33 cellular contexts compared by ENCODE assay signal in genomic region chr4:166279261-166279660, GRCh38.
"Had no signal": no experiment of that assay in that cellular context is flagged by ENCODE, and none has a peak within 500 bp of the region (broad histone marks: within the 10 kb centered on the region; RNA-seq: fewer than 3 reads in every experiment).

No MANE protein-coding gene starts in this region.

- H3K4me1 ChIP-seq: ascending aorta, gastrocnemius medialis, parathyroid adenoma, psoas muscle, sigmoid colon, uterus had no signal

- H3K9me3 ChIP-seq: ascending aorta, gastrocnemius medialis, psoas muscle, sigmoid colon, uterus had no signal

- H3K27ac Mint-ChIP-seq: activated CD4-positive, alpha-beta T cell treated with anti-CD3 and anti-CD28 coated beads for 36 hours; activated naive CD4-positive, alpha-beta T cell treated with anti-CD3 and anti-CD28 coated beads for 36 hours; activated naive CD8-positive, alpha-beta T cell treated with anti-CD3 and anti-CD28 coated beads for 36 hours; mesothelial cell of epicardium; naive B cell; nephron progenitor cell; stimulated activated memory B cell treated with anti-CD40 and anti-IgM and Interleukin-4, amounts not matched to agents 10 μg/mL and 1 μg/mL and 100 μg/mL, for 72 hours; stimulated activated naive CD8-positive, alpha-beta T cell treated with anti-CD3 and anti-CD28 coated beads, Interleukin-15, amount 100 ng/mL, for 72 hours; type B pancreatic cell had no signal

- H3K9ac ChIP-seq: parathyroid adenoma had no signal

- H3K36me3 ChIP-seq: ascending aorta, brain microvascular endothelial cell, gastrocnemius medialis, sigmoid colon, uterus had no signal

- H3K36me3 Mint-ChIP-seq: activated naive CD8-positive, alpha-beta T cell treated with anti-CD3 and anti-CD28 coated beads for 36 hours; mesothelial cell of epicardium; naive B cell; stimulated activated memory B cell treated with anti-CD40 and anti-IgM and Interleukin-4, amounts not matched to agents 10 μg/mL and 1 μg/mL and 100 μg/mL, for 72 hours; type B pancreatic cell had no signal

- H3K27ac ChIP-seq: ascending aorta, brain microvascular endothelial cell, coronary artery, dorsolateral prefrontal cortex, gastrocnemius medialis, hepatocyte, parathyroid adenoma, psoas muscle, sigmoid colon, uterus had no signal

- H3K9me3 Mint-ChIP-seq: activated naive CD8-positive, alpha-beta T cell treated with anti-CD3 and anti-CD28 coated beads for 36 hours; nephron progenitor cell; stimulated activated memory B cell treated with anti-CD40 and anti-IgM and Interleukin-4, amounts not matched to agents 10 μg/mL and 1 μg/mL and 100 μg/mL, for 72 hours; stimulated activated naive CD8-positive, alpha-beta T cell treated with anti-CD3 and anti-CD28 coated beads, Interleukin-15, amount 100 ng/mL, for 72 hours; type B pancreatic cell had no signal

- H3K79me2 ChIP-seq: hepatocyte, parathyroid adenoma had no signal

- H3K4me3 Mint-ChIP-seq: activated CD4-positive, alpha-beta T cell treated with anti-CD3 and anti-CD28 coated beads for 36 hours; activated naive CD4-positive, alpha-beta T cell treated with anti-CD3 and anti-CD28 coated beads for 36 hours; activated naive CD8-positive, alpha-beta T cell treated with anti-CD3 and anti-CD28 coated beads for 36 hours; mesothelial cell of epicardium; naive B cell; nephron progenitor cell; stimulated activated memory B cell treated with anti-CD40 and anti-IgM and Interleukin-4, amounts not matched to agents 10 μg/mL and 1 μg/mL and 100 μg/mL, for 72 hours; stimulated activated naive CD8-positive, alpha-beta T cell treated with anti-CD3 and anti-CD28 coated beads, Interleukin-15, amount 100 ng/mL, for 72 hours; type B pancreatic cell had no signal

- ATAC-seq: activated CD4-positive, alpha-beta T cell treated with anti-CD3 and anti-CD28 coated beads for 36 hours; gastrocnemius medialis; left cardiac atrium; left ventricle myocardium superior; psoas muscle; stimulated activated memory B cell treated with anti-CD40 and anti-IgM and Interleukin-4, amounts not matched to agents 10 μg/mL and 1 μg/mL and 100 μg/mL, for 72 hours; stimulated activated naive CD8-positive, alpha-beta T cell treated with anti-CD3 and anti-CD28 coated beads, Interleukin-15, amount 100 ng/mL, for 72 hours had no signal

- DNase-seq: activated CD4-positive, alpha-beta T cell treated with anti-CD3 and anti-CD28 coated beads for 36 hours; activated CD4-positive, alpha-beta T cell treated with anti-CD3 and anti-CD28 coated beads, Interleukin-2, amount 50 U/mL, for 4 hours; activated CD4-positive, CD25-positive, alpha-beta regulatory T cell; activated CD8-positive, alpha-beta memory T cell treated with anti-CD3 and anti-CD28 coated beads for 24 hours; activated effector memory CD4-positive, alpha-beta T cell treated with Interleukin-2 at 50 U/mL for 16 hours; activated naive CD4-positive, alpha-beta T cell treated with anti-CD3 and anti-CD28 coated beads for 36 hours; activated naive CD8-positive, alpha-beta T cell treated with anti-CD3 and anti-CD28 coated beads for 36 hours; brain microvascular endothelial cell; dorsolateral prefrontal cortex; effector memory CD4-positive, alpha-beta T cell; gastrocnemius medialis; islet precursor cell; left cardiac atrium; left ventricle myocardium superior; naive B cell; nephron progenitor cell; nucleus accumbens; psoas muscle; sigmoid colon; stimulated activated CD4-positive, alpha-beta T cell treated with anti-CD3 and anti-CD28 coated beads, Interleukin-1b, Interleukin-23, amount 100 ng/mL, for 48 hours; stimulated activated CD4-positive, alpha-beta T cell treated with anti-CD3 and anti-CD28 coated beads, Interleukin-4, amount 100 ng/mL, for 4 hours; stimulated activated CD8-positive, alpha-beta memory T cell treated with anti-CD3 and anti-CD28 coated beads, Interleukin-4, amount 100 ng/mL, for 48 hours; stimulated activated naive CD8-positive, alpha-beta T cell treated with anti-CD3 and anti-CD28 coated beads, Interleukin-15, amount 100 ng/mL, for 72 hours; substantia nigra; uterus had no signal

- H3K4me1 Mint-ChIP-seq: activated CD4-positive, alpha-beta T cell treated with anti-CD3 and anti-CD28 coated beads for 36 hours; activated naive CD8-positive, alpha-beta T cell treated with anti-CD3 and anti-CD28 coated beads for 36 hours; naive B cell; nephron progenitor cell; stimulated activated memory B cell treated with anti-CD40 and anti-IgM and Interleukin-4, amounts not matched to agents 10 μg/mL and 1 μg/mL and 100 μg/mL, for 72 hours; stimulated activated naive CD8-positive, alpha-beta T cell treated with anti-CD3 and anti-CD28 coated beads, Interleukin-15, amount 100 ng/mL, for 72 hours had no signal

- H3K4me2 ChIP-seq: hepatocyte, smooth muscle cell had no signal

- H2AFZ ChIP-seq: hepatocyte, parathyroid adenoma had no signal

- H3K4me3 ChIP-seq: ascending aorta, coronary artery, dorsolateral prefrontal cortex, gastrocnemius medialis, hepatocyte, psoas muscle, sigmoid colon, smooth muscle cell, uterus had no signal

- H3K27me3 Mint-ChIP-seq: activated CD4-positive, alpha-beta T cell treated with anti-CD3 and anti-CD28 coated beads for 36 hours; activated naive CD8-positive, alpha-beta T cell treated with anti-CD3 and anti-CD28 coated beads for 36 hours; naive B cell; stimulated activated memory B cell treated with anti-CD40 and anti-IgM and Interleukin-4, amounts not matched to agents 10 μg/mL and 1 μg/mL and 100 μg/mL, for 72 hours; stimulated activated naive CD8-positive, alpha-beta T cell treated with anti-CD3 and anti-CD28 coated beads, Interleukin-15, amount 100 ng/mL, for 72 hours; type B pancreatic cell had no signal

- H3K27me3 ChIP-seq: ascending aorta, brain microvascular endothelial cell, dorsolateral prefrontal cortex, gastrocnemius medialis, hepatocyte, sigmoid colon, uterus had no signal
